ENCODE assay signal across 12 cellular contexts in the genomic region with DNA sequence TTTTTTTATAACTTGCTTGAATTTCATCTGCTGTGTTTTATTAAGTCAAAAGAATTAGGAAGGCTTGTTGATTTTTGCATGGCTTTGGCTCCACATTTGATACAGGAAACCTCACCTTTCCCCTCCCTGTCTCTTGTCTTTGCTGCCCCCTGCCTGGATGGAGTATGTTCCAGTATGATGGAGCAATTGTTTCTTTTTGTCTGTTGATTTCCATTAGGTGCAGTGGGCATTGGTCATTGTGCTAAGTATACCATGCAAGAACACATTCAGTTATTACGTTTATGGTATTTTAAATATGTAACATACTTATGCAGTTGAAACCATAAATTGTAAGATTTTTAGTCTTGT. TPM values are rescaled to one million over a fixed set of nuclear protein-coding genes. Genes with fewer than 3 reads are reported as not detected.
A peak's percentile ranks its signal among the peaks of the same experiment; 100 is the strongest.
DNase-seq lines count a peak whose midpoint lies in the region.
"Had no signal": no experiment of that assay in that cellular context is flagged by ENCODE, and none has a peak within 500 bp of the region (broad histone marks: within the 10 kb centered on the region; RNA-seq: fewer than 3 reads in every experiment).

No MANE protein-coding gene starts in this region.

- intact Hi-C loops in head of caudate nucleus (cut with DNase I): loop anchor here (5.0 to 10.0 kb wide), 2 partner anchors 69 to 141 kb away; no protein-coding TSS in a partner anchor

- peak; percentile 10 for DNase-seq in NCI-H1105 treated with DMSO at 0.1 percent for 48 hours (lab: John Stamatoyannopoulos, UW)
- DNase-seq in NCI-H1105 (lab: John Stamatoyannopoulos, UW): no peak
- peak; percentile 8 for DNase-seq in NCI-H1417 treated with DMSO at 0.1 percent for 48 hours (lab: John Stamatoyannopoulos, UW)
- peak; percentile 31 for DNase-seq in SK-MEL-5 (ENCODE audit: low read depth, low spot score)
- peak; percentile 50 for DNase-seq in left kidney (ENCODE audit: low read depth, low spot score)
- no peak for DNase-seq in head of caudate nucleus
- no peak for DNase-seq in retina
- no peak for DNase-seq in GM03348 (ENCODE audit: low spot score)
- DNase-seq: activated CD4-positive, CD25-positive, alpha-beta regulatory T cell; activated T-cell treated with anti-CD3 and anti-CD28 coated beads, Interleukin-2, amount 50 U/mL, for 4 hours; gastrocnemius medialis; stimulated activated CD8-positive, alpha-beta memory T cell treated with anti-CD3 and anti-CD28 coated beads, Interleukin-4, amount 100 ng/mL, for 48 hours had no signal

- in situ Hi-C loops in SK-MEL-5 (cut with HindIII; ENCODE audit: low pct_unique_long_range_greater_than_20kb, low sequenced_read_pairs): loop anchor here (25.0 kb wide), 2 partner anchors 106 to 144 kb away; partner anchors contain the start of gene ENTREP1

RNA-seq across cellular contexts. Expression of gene TJP2, which starts 19.6 kb away (rescaled TPM):
- total RNA-seq in SK-MEL-5 (2014; rRNA removed; shearing (Covaris generic)): 12.1 and 15.2 TPM in 2 replicates
- 19.6 and 22.1 TPM in 2 replicates for polyA plus RNA-seq in SK-MEL-5 (2015; cell fraction: cytosol; rRNA removed)
- 13.5 and 38.3 TPM in 2 replicates for polyA plus RNA-seq in SK-MEL-5 (2015; cell fraction: nucleus; rRNA removed)

Comparison
In these comparisons a context has a peak if more than half of its experiments do, and no peak if none do; other contexts are left out.
1. DNase-seq: peak in NCI-H1105 treated with DMSO at 0.1 percent for 48 hours (single experiment), NCI-H1417 treated with DMSO at 0.1 percent for 48 hours (single experiment), SK-MEL-5 (single experiment) and left kidney (single experiment); none in NCI-H1105 (single experiment), head of caudate nucleus (0 of 42), retina (single experiment) and GM03348 (single experiment).